ENCODE assay signal across 27 cellular contexts in the genomic region with DNA sequence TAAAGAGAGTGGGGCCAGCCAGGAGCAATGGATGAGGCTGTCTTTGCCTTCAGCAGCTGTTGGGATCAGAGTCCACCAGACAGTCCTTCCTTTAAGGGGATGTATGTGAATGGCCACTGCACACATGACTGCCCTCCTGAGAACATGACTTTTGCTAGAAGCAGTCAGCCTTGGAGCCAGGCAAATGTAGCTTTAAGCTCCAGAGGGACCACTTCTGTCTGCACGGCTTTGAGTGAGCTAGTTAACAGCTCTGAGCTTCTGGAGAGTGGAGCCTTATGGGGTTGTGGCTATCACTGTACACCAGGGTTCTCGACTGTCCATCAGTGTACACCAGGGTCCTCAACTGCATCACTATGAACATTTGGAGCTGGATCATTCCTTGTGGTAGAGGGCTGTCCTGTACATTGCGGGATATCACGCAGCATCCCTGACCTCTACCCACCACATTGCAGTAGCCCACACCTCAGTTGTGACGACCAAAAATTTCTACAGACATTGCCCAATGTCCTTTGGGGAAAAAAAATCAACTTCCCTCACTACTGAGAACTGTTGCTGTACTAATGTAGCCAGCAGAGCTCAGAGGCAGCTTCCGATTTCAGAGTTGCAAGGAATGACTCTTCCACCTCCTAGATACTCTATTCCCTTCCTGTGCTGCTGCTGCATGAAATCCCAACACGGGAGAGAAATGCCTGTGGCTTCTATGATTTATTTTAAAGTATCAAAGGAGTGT.
"Had no signal": no experiment of that assay in that cellular context is flagged by ENCODE, and none has a peak within 500 bp of the region (broad histone marks: within the 10 kb centered on the region; RNA-seq: fewer than 3 reads in every experiment).

No MANE protein-coding gene starts in this region.

- DNase-seq: kidney glomerular epithelial cell; left cardiac atrium; lower lobe of right lung; mammary epithelial cell; mesenchymal stem cell; naive thymus-derived CD8-positive, alpha-beta T cell; pancreas; posterior cingulate gyrus; retina; right cardiac atrium; stimulated activated CD4-positive, alpha-beta T cell treated with anti-CD3 and anti-CD28 coated beads, Interleukin-12 subunit alpha, Interleukin-12 subunit beta, amount 100 ng/mL, for 4 hours; stimulated activated CD4-positive, alpha-beta T cell treated with anti-CD3 and anti-CD28 coated beads, Interleukin-15, amount 100 ng/mL, for 24 hours; stimulated activated CD4-positive, alpha-beta T cell treated with anti-CD3 and anti-CD28 coated beads, Interleukin-2, amount 100 ng/mL, for 24 hours; stimulated activated CD4-positive, alpha-beta T cell treated with anti-CD3 and anti-CD28 coated beads, Interleukin-4, amount 100 ng/mL, for 1 hour; stimulated activated naive CD4-positive, alpha-beta T cell; tibial artery; trophoblast cell; upper lobe of right lung; uterus had no signal

- H3K4me1 ChIP-seq: lower lobe of right lung, pancreas, prostate gland, suprapubic skin, tibial artery, upper lobe of right lung, uterus had no signal

- H3K27me3 ChIP-seq: tibial artery, uterus had no signal

- H3K9me3 ChIP-seq: lower lobe of right lung, pancreas, prostate gland, suprapubic skin, thoracic aorta, tibial artery, upper lobe of right lung, uterus had no signal

- H3K27ac Mint-ChIP-seq: naive thymus-derived CD8-positive, alpha-beta T cell; stimulated activated naive CD8-positive, alpha-beta T cell treated with anti-CD3 and anti-CD28 coated beads, Interleukin-15, Interleukin-2, amounts not matched to agents 100 ng/mL and 50 ng/mL, for 24 hours had no signal

- H3K4me3 Mint-ChIP-seq: naive thymus-derived CD8-positive, alpha-beta T cell; stimulated activated naive CD8-positive, alpha-beta T cell treated with anti-CD3 and anti-CD28 coated beads, Interleukin-15, Interleukin-2, amounts not matched to agents 100 ng/mL and 50 ng/mL, for 24 hours had no signal

- H3K4me1 Mint-ChIP-seq: naive thymus-derived CD8-positive, alpha-beta T cell had no signal

- H3K9me3 Mint-ChIP-seq: stimulated activated naive CD8-positive, alpha-beta T cell treated with anti-CD3 and anti-CD28 coated beads, Interleukin-15, Interleukin-2, amounts not matched to agents 100 ng/mL and 50 ng/mL, for 24 hours had no signal

- ATAC-seq: left cardiac atrium; left lobe of liver; lower lobe of right lung; naive thymus-derived CD8-positive, alpha-beta T cell; pancreas; right cardiac atrium; sciatic nerve; upper lobe of right lung had no signal

- H3K4me3 ChIP-seq: hepatocyte, lower lobe of right lung, pancreas, prostate gland, skin epidermis, suprapubic skin, thoracic aorta, tibial artery, upper lobe of right lung, uterus had no signal

- H3K27ac ChIP-seq: hepatocyte, lower lobe of right lung, pancreas, prostate gland, skin epidermis, suprapubic skin, thoracic aorta, tibial artery, upper lobe of right lung, uterus had no signal

- H3K36me3 ChIP-seq: lower lobe of right lung, pancreas, prostate gland, suprapubic skin, tibial artery, upper lobe of right lung, uterus had no signal
